ENCODE assay signal across 20 cellular contexts in genomic region chr12:68589194-68589593, GRCh38. TPM values are rescaled to one million over a fixed set of nuclear protein-coding genes. Genes with fewer than 3 reads are reported as not detected.
A peak's percentile ranks its signal among the peaks of the same experiment; 100 is the strongest.
DNase-seq lines count a peak whose midpoint lies in the region; ATAC-seq, FAIRE-seq and TF ChIP-seq lines count a peak whose summit lies in the region.
"Had no signal": no experiment of that assay in that cellular context is flagged by ENCODE, and none has a peak within 500 bp of the region (broad histone marks: within the 10 kb centered on the region; RNA-seq: fewer than 3 reads in every experiment).

No MANE protein-coding gene starts in this region.

- no peak for ATAC-seq in activated CD8-positive, alpha-beta memory T cell treated with anti-CD3 and anti-CD28 coated beads, Interleukin-2, amount 10 ng/mL, durations not matched to agents 7 days and 5 days
- ATAC-seq: PC-3 had no signal

- no peak overlapping the region for H3K9ac ChIP-seq in BLaER1 treated with 17β-estradiol and CSF1 and Interleukin-3, amounts not matched to agents 10 nM and 100 nM

- no peaks in the 10 kb centered on the region for H3K27me3 Mint-ChIP-seq in activated CD8-positive, alpha-beta memory T cell treated with anti-CD3 and anti-CD28 coated beads, Interleukin-2, amount 10 ng/mL, durations not matched to agents 7 days and 5 days
- peaks cover 0 to 9% (median 6%) of the 10 kb centered on the region in 3 donors for H3K27me3 Mint-ChIP-seq in immature natural killer cell (ENCODE audit: low read depth in 3 of 3)

- H3K27ac ChIP-seq in BLaER1 treated with 17β-estradiol and CSF1 and Interleukin-3, amounts not matched to agents 10 nM and 100 nM, result no peak overlapping the region
- H3K27ac ChIP-seq in tibial artery, result no peak overlapping the region

- peaks cover 19 to 60% (median 41%) of the 10 kb centered on the region in 10 experiments for H3K4me1 ChIP-seq in BLaER1 treated with 17β-estradiol and CSF1 and Interleukin-3, amounts not matched to agents 10 nM and 100 nM
- no peaks in the 10 kb centered on the region for H3K4me1 ChIP-seq in tibial artery

- no peak for DNase-seq in activated CD8-positive, alpha-beta memory T cell treated with anti-CD3 and anti-CD28 coated beads, Interleukin-2, amount 10 ng/mL, durations not matched to agents 7 days and 5 days
- no peak for DNase-seq in activated CD8-positive, alpha-beta memory T cell treated with anti-CD3 and anti-CD28 coated beads, Interleukin-2, amount 50 U/mL, for 48 hours
- DNase-seq in M059J (ENCODE audit: low read depth) (peak; percentile 10), immature natural killer cell (no peak), UCSD-AML1 (lab: John Stamatoyannopoulos, UW; ENCODE audit: unreplicated experiment) (no peak), tibial artery (no peak), frontal cortex (ENCODE audit: low spot score in 2 of 2) (no peak)
- DNase-seq: COR-L47, DMS 273 treated with DMSO at 0.1 percent for 48 hours, DND-41, MV-4-11, NCI-H1694 treated with DMSO at 0.1 percent for 48 hours, NCI-H345, NCI-H524 treated with DMSO at 0.1 percent for 48 hours, PC-3, RPMI8226, SHP77 treated with DMSO at 0.1 percent for 48 hours had no signal

- H3K36me3 ChIP-seq in BLaER1 treated with 17β-estradiol and CSF1 and Interleukin-3, amounts not matched to agents 10 nM and 100 nM, result peaks cover 0 to 16% (median 0%) of the 10 kb centered on the region in 11 experiments; a peak in 6 of 22 replicates
- H3K36me3 ChIP-seq in tibial artery, result no peaks in the 10 kb centered on the region

- peaks cover 12% of the 10 kb centered on the region for H3K9me3 Mint-ChIP-seq in activated CD8-positive, alpha-beta memory T cell treated with anti-CD3 and anti-CD28 coated beads, Interleukin-2, amount 10 ng/mL, durations not matched to agents 7 days and 5 days (ENCODE audit: low read depth)
- H3K9me3 Mint-ChIP-seq in immature natural killer cell, result peaks cover 7 to 18% (median 8%) of the 10 kb centered on the region in 6 donors

- CTCF ChIA-PET in activated CD8-positive, alpha-beta memory T cell treated with anti-CD3 and anti-CD28 coated beads, Interleukin-2, amount 10 ng/mL, durations not matched to agents 7 days and 5 days (lab: Charles Lee), result interaction anchor here (1.0 kb wide), 1 partner anchor 42 kb away, joined by 3 read pairs; no protein-coding TSS in a partner anchor

- FAIRE-seq in frontal cortex (lab: Jason Lieb, UNC), result no peak
- FAIRE-seq: A204.1, K562 had no signal

- H4K20me1 ChIP-seq in BLaER1 treated with 17β-estradiol and CSF1 and Interleukin-3, amounts not matched to agents 10 nM and 100 nM, result no peaks in the 10 kb centered on the region

- peak overlapping the region in 7 of 10 experiments; percentile 4 to 38 (median 24); a peak in 6 of 20 replicates for H3K4me3 ChIP-seq in BLaER1 treated with 17β-estradiol and CSF1 and Interleukin-3, amounts not matched to agents 10 nM and 100 nM
- H3K4me3 ChIP-seq in tibial artery, result no peak overlapping the region
- H3K4me3 ChIP-seq: K562 had no signal

- peaks cover 39 to 68% (median 48%) of the 10 kb centered on the region in 11 experiments for H3K9me3 ChIP-seq in BLaER1 treated with 17β-estradiol and CSF1 and Interleukin-3, amounts not matched to agents 10 nM and 100 nM (replicated peaks in 1 of 11)
- peaks cover 0 to 23% (median 12%) of the 10 kb centered on the region in 3 donors for H3K9me3 ChIP-seq in tibial artery

- no peak overlapping the region for H3K4me2 ChIP-seq in BLaER1 treated with 17β-estradiol and CSF1 and Interleukin-3, amounts not matched to agents 10 nM and 100 nM

- no peaks in the 10 kb centered on the region for H3K27me3 ChIP-seq in BLaER1 treated with 17β-estradiol and CSF1 and Interleukin-3, amounts not matched to agents 10 nM and 100 nM
- no peaks in the 10 kb centered on the region for H3K27me3 ChIP-seq in tibial artery

- peak overlapping the region; percentile 10 for H3K27ac Mint-ChIP-seq in activated CD8-positive, alpha-beta memory T cell treated with anti-CD3 and anti-CD28 coated beads, Interleukin-2, amount 10 ng/mL, durations not matched to agents 7 days and 5 days
- H3K27ac Mint-ChIP-seq in immature natural killer cell, result peak overlapping the region; percentile 67 to 87 (median 74)

- no peak overlapping the region for H3K4me3 Mint-ChIP-seq in activated CD8-positive, alpha-beta memory T cell treated with anti-CD3 and anti-CD28 coated beads, Interleukin-2, amount 10 ng/mL, durations not matched to agents 7 days and 5 days
- peak overlapping the region in 4 of 5 donors; percentile 17 to 40 (median 36) for H3K4me3 Mint-ChIP-seq in immature natural killer cell

- peaks cover 34% of the 10 kb centered on the region for H3K4me1 Mint-ChIP-seq in activated CD8-positive, alpha-beta memory T cell treated with anti-CD3 and anti-CD28 coated beads, Interleukin-2, amount 10 ng/mL, durations not matched to agents 7 days and 5 days
- H3K4me1 Mint-ChIP-seq in immature natural killer cell, result peaks cover 53 to 59% of the 10 kb centered on the region in 2 donors

- no peak for TF ChIP-seq CTCF in tibial artery (IDR thresholded peaks at IDR 0.05)

- intact Hi-C loops in tibial artery (cut with DNase I; ENCODE audit: low total_unique reads), result no loop called here

- peaks cover 25% of the 10 kb centered on the region for H3K36me3 Mint-ChIP-seq in activated CD8-positive, alpha-beta memory T cell treated with anti-CD3 and anti-CD28 coated beads, Interleukin-2, amount 10 ng/mL, durations not matched to agents 7 days and 5 days
- H3K36me3 Mint-ChIP-seq in immature natural killer cell, result peaks cover 7 to 14% (median 7%) of the 10 kb centered on the region in 3 donors

RNA-seq across cellular contexts. Expression of gene RAP1B, which starts 21.5 kb away (rescaled TPM):
- total RNA-seq in activated CD8-positive, alpha-beta memory T cell treated with anti-CD3 and anti-CD28 coated beads, Interleukin-2, amount 10 ng/mL, durations not matched to agents 7 days and 5 days, result 100 to 1,000 TPM; 211 to 252 TPM
- 195 and 245 TPM in 2 replicates for total RNA-seq in M059J (2014; rRNA removed; shearing (Covaris generic))
- polyA plus RNA-seq in immature natural killer cell, result 1,000 to 10,000 TPM; 1,248 to 1,847 (median 1,256) TPM
- total RNA-seq in frontal cortex, result 66.4 TPM

Comparison
In these comparisons a context has a peak if more than half of its experiments do, and no peak if none do; other contexts are left out.
1. H3K4me3 ChIP-seq: peak in BLaER1 treated with 17β-estradiol and CSF1 and Interleukin-3, amounts not matched to agents 10 nM and 100 nM (7 of 10); none in tibial artery (0 of 2).